12 cellular contexts compared by ENCODE assay signal in the genomic region with DNA sequence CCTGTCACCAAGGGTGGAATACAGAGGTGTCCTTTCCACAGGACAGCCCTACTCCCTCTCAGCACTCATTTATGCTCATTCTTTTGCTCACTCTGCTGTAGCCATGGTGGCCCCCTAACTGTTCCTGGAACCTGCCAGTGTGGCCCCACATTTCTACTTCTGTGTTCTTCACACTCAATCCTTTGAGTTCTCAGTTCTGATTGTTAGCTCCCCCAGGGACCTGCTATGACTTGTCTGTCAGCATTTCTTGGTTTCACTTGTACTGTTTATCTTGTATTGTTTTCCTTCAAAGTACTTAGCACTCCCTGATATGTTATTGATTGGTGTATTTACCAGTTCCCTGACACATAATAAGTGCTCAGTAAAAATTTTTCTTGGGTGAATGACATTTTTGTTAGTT. TPM values are rescaled to one million over a fixed set of nuclear protein-coding genes. Genes with fewer than 3 reads are reported as not detected.
DNase-seq lines count a peak whose midpoint lies in the region; ATAC-seq and TF ChIP-seq lines count a peak whose summit lies in the region.
"Had no signal": no experiment of that assay in that cellular context is flagged by ENCODE, and none has a peak within 500 bp of the region (broad histone marks: within the 10 kb centered on the region; RNA-seq: fewer than 3 reads in every experiment).

No MANE protein-coding gene starts in this region.

- TF ChIP-seq CTCF in GM10248 (IDR thresholded peaks at IDR 0.05; ENCODE audit: control extremely low read depth, extremely low read depth, low read depth, missing control alignments) = no peak
- no peak for TF ChIP-seq CTCF in dorsolateral prefrontal cortex (IDR thresholded peaks at IDR 0.05 in 54 of 56, conservative IDR thresholded peaks at IDR 0.05 in 2 of 56; ENCODE audit: low read depth in 1 of 56, partially characterized antibody in 56 of 56)
- no peak for TF ChIP-seq CTCF in lower leg skin (IDR thresholded peaks at IDR 0.05)

- H3K4me3 ChIP-seq in dorsolateral prefrontal cortex (no peak overlapping the region), lower leg skin (ENCODE audit: low read depth, poor library complexity, severe bottlenecking) (no peak overlapping the region)
- H3K4me3 ChIP-seq: BLaER1, right lobe of liver had no signal

- peaks cover 0 to 18% (median 0%) of the 10 kb centered on the region in 45 donors for H3K27me3 ChIP-seq in dorsolateral prefrontal cortex
- H3K27me3 ChIP-seq: right lobe of liver had no signal

- CTCF ChIA-PET in GM10248 (lab: Yijun Ruan, JAX) = no interaction called here

- ATAC-seq in GM18907 (IDR thresholded peaks at IDR 0.05; ENCODE audit: unreplicated experiment) = peak; percentile 74
- ATAC-seq in HG02571 (IDR thresholded peaks at IDR 0.05; ENCODE audit: unreplicated experiment) = peak; percentile 81
- peak; percentile 61 for ATAC-seq in HG03457 (IDR thresholded peaks at IDR 0.05; ENCODE audit: unreplicated experiment)
- ATAC-seq: right lobe of liver had no signal

- POLR2A ChIA-PET in GM10248 (lab: Yijun Ruan, JAX) = no interaction called here

- intact Hi-C loops in dorsolateral prefrontal cortex (cut with DNase I) (no loop called here), lower leg skin (cut with DNase I; ENCODE audit: low total_unique reads) (no loop called here)

- no peak overlapping the region for H3K27ac ChIP-seq in dorsolateral prefrontal cortex
- H3K27ac ChIP-seq: BLaER1, right lobe of liver had no signal

- peak; percentile 32 for DNase-seq in GM10248 (ENCODE audit: extremely low spot score)
- no peak for DNase-seq in NOMO-1 (lab: John Stamatoyannopoulos, UW; ENCODE audit: unreplicated experiment in 2 of 2)
- DNase-seq in dorsolateral prefrontal cortex = no peak
- no peak for DNase-seq in HT-29 (ENCODE audit: low spot score)
- no peak for DNase-seq in lower leg skin (ENCODE audit: low spot score in 2 of 2)
- DNase-seq: activated naive CD4-positive, alpha-beta T cell; NCI-H1105 treated with DMSO at 0.1 percent for 48 hours; right lobe of liver had no signal

- TF ChIP-seq POLR2A in lower leg skin (IDR thresholded peaks at IDR 0.05) = no peak

RNA-seq across cellular contexts. Expression of a gene that starts 14.9 kb away (rescaled TPM):
- total RNA-seq in dorsolateral prefrontal cortex (10 to 100 TPM; 34.0 to 81.7 (median 54.7) TPM), lower leg skin (10 to 100 TPM; 11.1 to 21.8 (median 17.9) TPM)
- 45.3 and 48.4 TPM in 2 replicates for total RNA-seq in HT-29 (2014; rRNA removed; shearing (Covaris generic))

RNA-seq across cellular contexts. Expression of a gene that starts 33.1 kb away (rescaled TPM):
- total RNA-seq in dorsolateral prefrontal cortex = 10 to 100 TPM in 118 of 120 experiments, 1 to 10 TPM in 2; 8.9 to 28.9 (median 20.2) TPM
- not detected in 2 replicates for total RNA-seq in HT-29 (2014; rRNA removed; shearing (Covaris generic))
- under 1 TPM; 0.08 to 0.23 (median 0.15) TPM for total RNA-seq in lower leg skin
